ENCODE assay signal across 13 cellular contexts in the genomic region with DNA sequence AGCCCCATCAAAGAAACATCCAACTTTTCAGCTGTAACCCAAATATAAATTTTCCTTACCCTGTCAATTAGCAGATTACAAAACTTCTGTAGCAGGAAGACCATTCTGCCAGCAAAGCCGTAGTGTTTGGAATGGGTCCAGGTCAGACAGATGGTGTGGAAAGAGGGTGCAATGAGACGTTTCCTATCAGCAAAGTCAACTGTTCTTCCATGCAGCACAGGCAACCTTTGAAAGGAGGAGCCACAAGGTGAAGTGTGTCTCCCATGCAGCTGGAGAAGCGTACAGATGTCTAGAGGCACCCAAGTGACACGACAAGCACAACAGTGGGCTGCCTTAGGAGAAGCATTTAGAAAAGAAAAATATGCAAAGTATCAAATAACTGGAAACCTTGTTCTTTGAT.
A peak's percentile ranks its signal among the peaks of the same experiment; 100 is the strongest.
DNase-seq lines count a peak whose midpoint lies in the region; FAIRE-seq and TF ChIP-seq lines count a peak whose summit lies in the region.
"Had no signal": no experiment of that assay in that cellular context is flagged by ENCODE, and none has a peak within 500 bp of the region (broad histone marks: within the 10 kb centered on the region; RNA-seq: fewer than 3 reads in every experiment).

No MANE protein-coding gene starts in this region.

- H3K79me2 ChIP-seq in fibroblast of lung (ENCODE audit: control insufficient read depth, insufficient read depth, low read length): no peaks in the 10 kb centered on the region

- peak; percentile 42 for DNase-seq in Ammon's horn (ENCODE audit: low spot score)
- peak; percentile 20 to 81 for DNase-seq in HL-60 (ENCODE audit: low read depth in 1 of 2, low spot score in 1 of 2)
- peak; percentile 87 for DNase-seq in NCI-H69 (lab: John Stamatoyannopoulos, UW)
- peak; percentile 20 to 62 for DNase-seq in fibroblast of lung (ENCODE audit: low read depth in 2 of 2)
- no peak for DNase-seq in urothelium cell line (ENCODE audit: low spot score)
- no peak for DNase-seq in GM12892 (ENCODE audit: insufficient read length)
- no peak for DNase-seq in HuH-7 (ENCODE audit: low spot score)
- no peak for DNase-seq in OCI-M2 (lab: John Stamatoyannopoulos, UW; ENCODE audit: unreplicated experiment)
- DNase-seq: activated CD4-positive, alpha-beta T cell treated with anti-CD3 and anti-CD28 coated beads, Interleukin-2, amount 50 U/mL, for 4 hours; activated naive CD8-positive, alpha-beta T cell treated with anti-CD3 and anti-CD28 coated beads, Interleukin-2, amount 10 ng/mL, durations not matched to agents 7 days and 5 days; CD4-positive, CD25-positive, alpha-beta regulatory T cell; left colon; stimulated activated CD4-positive, alpha-beta T cell treated with anti-CD3 and anti-CD28 coated beads, Interleukin-1b, Interleukin-23, amount 100 ng/mL, for 48 hours had no signal

- H4K20me1 ChIP-seq in fibroblast of lung (ENCODE audit: control insufficient read depth, extremely low read depth, insufficient read depth, low read length): no peaks in the 10 kb centered on the region

- H2AFZ ChIP-seq in fibroblast of lung (ENCODE audit: low read length): no peak overlapping the region

- TF ChIP-seq CTCF in HL-60 (IDR thresholded peaks at IDR 0.05; ENCODE audit: insufficient read depth, low read length) (no peak), fibroblast of lung (conservative IDR thresholded peaks at IDR 0.05 in 1 of 2, IDR thresholded peaks at IDR 0.05 in 1 of 2; ENCODE audit: low read depth in 1 of 2, low read length in 2 of 2) (no peak)

- TF ChIP-seq POLR2A in GM12892 (IDR thresholded peaks at IDR 0.05; ENCODE audit: low read depth, low read length): no peak

- H3K9ac ChIP-seq in fibroblast of lung (ENCODE audit: insufficient read depth, low read length): no peak overlapping the region

- H3K4me1 ChIP-seq in fibroblast of lung (ENCODE audit: control insufficient read depth, extremely low read depth, insufficient read depth, low read length): no peaks in the 10 kb centered on the region

- no peaks in the 10 kb centered on the region for H3K36me3 ChIP-seq in fibroblast of lung (ENCODE audit: control insufficient read depth, insufficient read depth, low read length)

- H3K27me3 ChIP-seq in HL-60 (ENCODE audit: insufficient read depth, poor library complexity, severe bottlenecking) (no peaks in the 10 kb centered on the region), fibroblast of lung (ENCODE audit: control insufficient read depth, insufficient read depth, low read length) (peaks cover 10% of the 10 kb centered on the region)

- H3K9me3 ChIP-seq in fibroblast of lung (ENCODE audit: control insufficient read depth, insufficient read depth, low read depth, low read length): no peaks in the 10 kb centered on the region

- no peak overlapping the region for H3K27ac ChIP-seq in HL-60 (replicated peaks)
- no peak overlapping the region for H3K27ac ChIP-seq in fibroblast of lung (ENCODE audit: insufficient read depth, low read length)

- H3K4me3 ChIP-seq in HL-60 (replicated peaks; ENCODE audit: insufficient read depth, low read length): no peak overlapping the region
- no peak overlapping the region for H3K4me3 ChIP-seq in fibroblast of lung (replicated peaks in 1 of 4; ENCODE audit: control extremely low read depth in 1 of 4, insufficient read depth in 1 of 4, low read depth in 3 of 4, low read length in 4 of 4)

- no peak overlapping the region for H3K4me2 ChIP-seq in fibroblast of lung (ENCODE audit: extremely low read depth, insufficient read depth, low read length)

- FAIRE-seq in urothelium cell line (lab: Jason Lieb, UNC) (no peak), GM12892 (lab: Jason Lieb, UNC) (no peak)

Comparison
In these comparisons a context has a peak if more than half of its experiments do, and no peak if none do; other contexts are left out.
1. DNase-seq: peak in Ammon's horn (single experiment), HL-60 (2 of 2), NCI-H69 (single experiment) and fibroblast of lung (2 of 2); none in urothelium cell line (single experiment), GM12892 (single experiment), HuH-7 (single experiment) and OCI-M2 (single experiment).